Comparison of ENCODE assay signal across 8 cellular contexts in genomic region chr16:4616047-4616811, GRCh38. TPM values are rescaled to one million over a fixed set of nuclear protein-coding genes. Genes with fewer than 3 reads are reported as not detected.
A peak's percentile ranks its signal among the peaks of the same experiment; 100 is the strongest.
DNase-seq lines count a peak whose midpoint lies in the region; TF ChIP-seq lines count a peak whose summit lies in the region.

No MANE protein-coding gene starts in this region.

- H3K36me3 ChIP-seq in GM06990 (ENCODE audit: control insufficient read depth, insufficient read depth, low read length) = no peaks in the 10 kb centered on the region; the same call in 1 of the 2 replicates

- H3K27ac ChIP-seq in temporal lobe (ENCODE audit: low read depth, low read length) = peak overlapping the region; percentile 93

- H3K27me3 ChIP-seq in GM06990 (replicated peaks; ENCODE audit: control insufficient read depth, insufficient read depth, low read length) = no peaks in the 10 kb centered on the region

- H3K4me3 ChIP-seq in GM06990 (replicated peaks; ENCODE audit: low read depth, low read length) (peak overlapping the region; percentile 84), HFF-Myc (replicated peaks; ENCODE audit: low read depth, low read length) (peak overlapping the region; percentile 57)

- in situ Hi-C loops in SK-MEL-5 (cut with HindIII; ENCODE audit: low pct_unique_long_range_greater_than_20kb, low sequenced_read_pairs) = no loop called here

- DNase-seq in GM06990 (ENCODE audit: extremely low read depth, insufficient read length) (peak; percentile 97), HFF-Myc (ENCODE audit: extremely low read depth, low read depth) (peak; percentile 100), MV-4-11 (lab: John Stamatoyannopoulos, UW) (peak; percentile 100), SK-MEL-5 (ENCODE audit: low read depth, low spot score) (peak; percentile 100), globus pallidus (ENCODE audit: low spot score) (peak; percentile 100), nucleus accumbens (lab: John Stamatoyannopoulos, UW) (peak; percentile 88 to 100 (median 99))
- DNase-seq in activated naive CD4-positive, alpha-beta T cell treated with anti-CD3 and anti-CD28 coated beads, Interleukin-2, amount 50 U/mL, for 16 hours = peak; percentile 99

- TF ChIP-seq CTCF in GM06990 (IDR thresholded peaks at IDR 0.05; ENCODE audit: insufficient read depth, low read length, poor library complexity, severe bottlenecking) = peak; percentile 67
- TF ChIP-seq CTCF in HFF-Myc (IDR thresholded peaks at IDR 0.05; ENCODE audit: low read depth, low read length, missing control alignments) = peak; percentile 10

RNA-seq across cellular contexts. Expression of gene UBALD1, which starts 1.5 kb away (rescaled TPM):
- 13.1 and 14.5 TPM in 2 replicates for total RNA-seq in SK-MEL-5 (2014; rRNA removed; shearing (Covaris generic))
- 37.7 and 43.3 TPM in 2 replicates for polyA plus RNA-seq in SK-MEL-5 (2015; cell fraction: cytosol; rRNA removed)
- polyA plus RNA-seq in SK-MEL-5 (2015; cell fraction: nucleus; rRNA removed) = 36.0 and 54.4 TPM in 2 replicates
- total RNA-seq in temporal lobe = 3.2 TPM

RNA-seq across cellular contexts. Expression of gene MGRN1, which starts 8.4 kb away (rescaled TPM):
- total RNA-seq in SK-MEL-5 (2014; rRNA removed; shearing (Covaris generic)) = 11.3 and 13.3 TPM in 2 replicates
- polyA plus RNA-seq in SK-MEL-5 (2015; cell fraction: cytosol; rRNA removed) = 49.2 and 58.7 TPM in 2 replicates
- polyA plus RNA-seq in SK-MEL-5 (2015; cell fraction: nucleus; rRNA removed) = 39.5 and 58.7 TPM in 2 replicates
- total RNA-seq in temporal lobe = 51.1 TPM

Comparison
In these comparisons a context has a peak if more than half of its experiments do, and no peak if none do; other contexts are left out.
1. Peak in every context shown above with its lines: DNase-seq, H3K4me3 ChIP-seq and H3K27ac ChIP-seq.